In genomic region chr7:29572543-29572942, GRCh38 we compare ENCODE assay signal across 34 cellular contexts. TPM values are rescaled to one million over a fixed set of nuclear protein-coding genes. Genes with fewer than 3 reads are reported as not detected.
"Had no signal": no experiment of that assay in that cellular context is flagged by ENCODE, and none has a peak within 500 bp of the region (broad histone marks: within the 10 kb centered on the region; RNA-seq: fewer than 3 reads in every experiment).

No MANE protein-coding gene starts in this region.

- H3K4me1 ChIP-seq: adrenal gland, body of pancreas, breast epithelium had no signal

- H3K27ac ChIP-seq: adrenal gland, body of pancreas, brain microvascular endothelial cell, breast epithelium, VCaP had no signal

- DNase-seq: activated B cell treated with CpG ODN at 0.5 μM for 24 hours; activated CD4-positive, alpha-beta memory T cell treated with anti-CD3 and anti-CD28 coated beads for 36 hours; activated CD4-positive, alpha-beta T cell treated with anti-CD3 and anti-CD28 coated beads for 4 hours; activated CD4-positive, alpha-beta T cell treated with anti-CD3 and anti-CD28 coated beads, Interleukin-2, amount 50 U/mL, for 1 hour; activated CD4-positive, alpha-beta T cell treated with anti-CD3 and anti-CD28 coated beads, Interleukin-2, amount 50 U/mL, for 4 hours; activated CD4-positive, CD25-positive, alpha-beta regulatory T cell treated with anti-CD3 and anti-CD28 coated beads, Interleukin-2, amount 50 U/mL, for 72 hours; activated CD8-positive, alpha-beta memory T cell treated with anti-CD3 and anti-CD28 coated beads, Interleukin-2, amount 50 U/mL, for 4 hours; activated CD8-positive, alpha-beta T cell treated with anti-CD3 and anti-CD28 coated beads for 36 hours; activated effector memory CD4-positive, alpha-beta T cell treated with anti-CD3 and anti-CD28 coated beads, Interleukin-2, amount 50 U/mL, for 16 hours; activated gamma-delta T cell treated with Interleukin-2 at 50 U/mL for 16 hours; activated naive CD4-positive, alpha-beta T cell; activated naive CD4-positive, alpha-beta T cell treated with anti-CD3 and anti-CD28 coated beads for 36 hours; activated naive CD4-positive, alpha-beta T cell treated with anti-CD3 and anti-CD28 coated beads, Interleukin-2, amount 50 U/mL, for 16 hours; activated naive CD8-positive, alpha-beta T cell treated with anti-CD3 and anti-CD28 coated beads for 36 hours; activated T-cell treated with anti-CD3 and anti-CD28 coated beads for 4 hours; activated T-cell treated with anti-CD3 and anti-CD28 coated beads, Interleukin-2, amount 50 U/mL, for 1 hour; activated T-cell treated with anti-CD3 and anti-CD28 coated beads, Interleukin-2, amount 50 U/mL, for 4 hours; activated T-cell treated with anti-CD3 and anti-CD28 coated beads, Interleukin-2, amount 50 U/mL, for 72 hours; adrenal gland; amniotic stem cell; aorta; body of pancreas; brain microvascular endothelial cell; central memory CD4-positive, alpha-beta T cell; T-helper 1 cell; T-helper 2 cell; T-helper 9 cell had no signal

- ATAC-seq: activated CD8-positive, alpha-beta T cell treated with anti-CD3 and anti-CD28 coated beads for 36 hours; activated naive CD4-positive, alpha-beta T cell treated with anti-CD3 and anti-CD28 coated beads, Interleukin-2, amount 50 U/mL, for 72 hours; activated T-cell treated with anti-CD3 and anti-CD28 coated beads, Interleukin-2, amount 50 U/mL, for 4 hours; activated T-cell treated with anti-CD3 and anti-CD28 coated beads, Interleukin-2, amount 50 U/mL, for 72 hours; activated T-helper 17 cell treated with anti-CD3 and anti-CD28 coated beads, Interleukin-2, amount 50 U/mL, for 72 hours; body of pancreas had no signal

- H3K27me3 ChIP-seq: adrenal gland, body of pancreas, breast epithelium had no signal

- H3K36me3 ChIP-seq: adrenal gland, brain microvascular endothelial cell, breast epithelium had no signal

- H3K4me3 ChIP-seq: adrenal gland, body of pancreas, breast epithelium had no signal

RNA-seq across cellular contexts. Expression of gene PRR15, which starts 8.9 kb away (rescaled TPM):
- total RNA-seq: activated B cell treated with CpG ODN at 0.5 μM for 24 hours; activated CD4-positive, alpha-beta memory T cell treated with anti-CD3 and anti-CD28 coated beads for 36 hours; activated CD4-positive, alpha-beta T cell treated with anti-CD3 and anti-CD28 coated beads, Interleukin-2, amount 10 ng/mL, durations not matched to agents 24 days and 14 days; activated CD8-positive, alpha-beta memory T cell treated with anti-CD3 and anti-CD28 coated beads for 36 hours; activated CD8-positive, alpha-beta T cell treated with anti-CD3 and anti-CD28 coated beads for 36 hours; activated naive CD4-positive, alpha-beta T cell treated with anti-CD3 and anti-CD28 coated beads for 36 hours; activated naive CD4-positive, alpha-beta T cell treated with anti-CD3 and anti-CD28 coated beads, Interleukin-2, amount 50 U/mL, for 72 hours; activated naive CD8-positive, alpha-beta T cell treated with anti-CD3 and anti-CD28 coated beads for 36 hours; activated T-cell treated with anti-CD3 and anti-CD28 coated beads, Interleukin-2, amount 50 U/mL, for 72 hours; activated T-helper 1 cell treated with anti-CD3 and anti-CD28 coated beads, Interleukin-12 subunit alpha, Interleukin-12 subunit beta, Interleukin-2, Interleukin-4 antibody, amounts not matched to agents 30 ng/mL and 10 ng/mL and 1 ng/mL, durations not matched to agents 14 hours and 24 hours and 36 hours; activated T-helper 17 cell treated with anti-CD3 and anti-CD28 coated beads, Interleukin-2, amount 50 U/mL, for 72 hours had no signal
